Comparison of ENCODE assay signal across 2 cellular contexts in the genomic region with DNA sequence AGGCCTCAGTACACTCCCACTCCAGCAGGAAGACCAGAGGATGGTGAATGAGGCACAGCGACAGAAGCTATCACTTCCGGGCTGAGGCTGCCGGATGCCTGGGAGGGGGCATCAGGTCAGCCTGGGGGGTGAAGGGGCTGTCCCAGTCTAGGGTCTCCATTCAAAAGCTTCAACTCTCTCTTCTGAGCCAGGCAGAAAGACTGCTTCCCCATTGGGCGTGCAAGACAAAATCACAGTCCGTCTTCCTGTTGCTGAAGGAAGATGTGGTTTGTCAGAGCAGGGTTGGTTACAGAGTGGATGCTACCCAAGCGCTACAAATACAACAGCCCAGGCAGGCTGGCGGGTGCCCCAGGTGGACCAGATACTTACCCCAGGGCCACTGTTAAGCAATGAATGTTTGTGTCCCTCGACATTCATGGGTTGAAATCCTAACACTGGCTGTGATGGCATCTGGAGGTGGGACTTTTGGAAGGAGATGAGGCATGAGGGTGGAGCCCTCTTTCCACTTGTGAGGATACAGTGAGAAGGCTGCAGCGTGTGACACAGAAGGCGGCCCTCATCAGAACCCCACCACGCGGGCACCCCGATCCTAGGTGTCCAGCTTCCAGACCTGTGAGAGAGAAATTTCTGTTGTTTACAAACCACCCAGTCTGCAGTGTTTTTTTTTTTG.
TF ChIP-seq lines count a peak whose summit lies in the region.

No MANE protein-coding gene starts in this region.

TF ChIP-seq in IMR-90, 13 proteins besides CTCF, POLR2A, EP300 and RAD21:
- TF ChIP-seq CEBPB (IDR thresholded peaks at IDR 0.05; ENCODE audit: low read depth, low read length): no peak
- TF ChIP-seq FOS (IDR thresholded peaks at IDR 0.05; ENCODE audit: low read depth, low read length): no peak
- TF ChIP-seq SMC3 (IDR thresholded peaks at IDR 0.05; ENCODE audit: low read depth, low read length): no peak
- TF ChIP-seq, protein P1, sequence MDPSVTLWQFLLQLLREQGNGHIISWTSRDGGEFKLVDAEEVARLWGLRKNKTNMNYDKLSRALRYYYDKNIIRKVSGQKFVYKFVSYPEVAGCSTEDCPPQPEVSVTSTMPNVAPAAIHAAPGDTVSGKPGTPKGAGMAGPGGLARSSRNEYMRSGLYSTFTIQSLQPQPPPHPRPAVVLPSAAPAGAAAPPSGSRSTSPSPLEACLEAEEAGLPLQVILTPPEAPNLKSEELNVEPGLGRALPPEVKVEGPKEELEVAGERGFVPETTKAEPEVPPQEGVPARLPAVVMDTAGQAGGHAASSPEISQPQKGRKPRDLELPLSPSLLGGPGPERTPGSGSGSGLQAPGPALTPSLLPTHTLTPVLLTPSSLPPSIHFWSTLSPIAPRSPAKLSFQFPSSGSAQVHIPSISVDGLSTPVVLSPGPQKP (IDR thresholded peaks at IDR 0.05; ENCODE audit: borderline replicate concordance, low read depth, low read length): no peak
- TF ChIP-seq MAZ (IDR thresholded peaks at IDR 0.05; ENCODE audit: borderline replicate concordance, low read depth, low read length): no peak
- TF ChIP-seq CHD1 (IDR thresholded peaks at IDR 0.05; ENCODE audit: low read depth, low read length): no peak
- no peak for TF ChIP-seq RFX5 (IDR thresholded peaks at IDR 0.05; ENCODE audit: low read depth, low read length)
- TF ChIP-seq MXI1 (IDR thresholded peaks at IDR 0.05; ENCODE audit: borderline replicate concordance, low read depth, low read length): no peak
- no peak for TF ChIP-seq NFE2L2 (IDR thresholded peaks at IDR 0.05; ENCODE audit: low read depth, low read length)
- no peak for TF ChIP-seq BHLHE40 (IDR thresholded peaks at IDR 0.05; ENCODE audit: low read depth, low read length)

TF ChIP-seq in H1, 55 proteins besides CTCF, POLR2A, EP300 and RAD21:
- TF ChIP-seq CHD2 (IDR thresholded peaks at IDR 0.05; ENCODE audit: low read length): no peak
- no peak for TF ChIP-seq SP1 (IDR thresholded peaks at IDR 0.05; ENCODE audit: low read depth, low read length)
- no peak for TF ChIP-seq SUZ12 (IDR thresholded peaks at IDR 0.05; ENCODE audit: low read length)
- TF ChIP-seq, protein P2, sequence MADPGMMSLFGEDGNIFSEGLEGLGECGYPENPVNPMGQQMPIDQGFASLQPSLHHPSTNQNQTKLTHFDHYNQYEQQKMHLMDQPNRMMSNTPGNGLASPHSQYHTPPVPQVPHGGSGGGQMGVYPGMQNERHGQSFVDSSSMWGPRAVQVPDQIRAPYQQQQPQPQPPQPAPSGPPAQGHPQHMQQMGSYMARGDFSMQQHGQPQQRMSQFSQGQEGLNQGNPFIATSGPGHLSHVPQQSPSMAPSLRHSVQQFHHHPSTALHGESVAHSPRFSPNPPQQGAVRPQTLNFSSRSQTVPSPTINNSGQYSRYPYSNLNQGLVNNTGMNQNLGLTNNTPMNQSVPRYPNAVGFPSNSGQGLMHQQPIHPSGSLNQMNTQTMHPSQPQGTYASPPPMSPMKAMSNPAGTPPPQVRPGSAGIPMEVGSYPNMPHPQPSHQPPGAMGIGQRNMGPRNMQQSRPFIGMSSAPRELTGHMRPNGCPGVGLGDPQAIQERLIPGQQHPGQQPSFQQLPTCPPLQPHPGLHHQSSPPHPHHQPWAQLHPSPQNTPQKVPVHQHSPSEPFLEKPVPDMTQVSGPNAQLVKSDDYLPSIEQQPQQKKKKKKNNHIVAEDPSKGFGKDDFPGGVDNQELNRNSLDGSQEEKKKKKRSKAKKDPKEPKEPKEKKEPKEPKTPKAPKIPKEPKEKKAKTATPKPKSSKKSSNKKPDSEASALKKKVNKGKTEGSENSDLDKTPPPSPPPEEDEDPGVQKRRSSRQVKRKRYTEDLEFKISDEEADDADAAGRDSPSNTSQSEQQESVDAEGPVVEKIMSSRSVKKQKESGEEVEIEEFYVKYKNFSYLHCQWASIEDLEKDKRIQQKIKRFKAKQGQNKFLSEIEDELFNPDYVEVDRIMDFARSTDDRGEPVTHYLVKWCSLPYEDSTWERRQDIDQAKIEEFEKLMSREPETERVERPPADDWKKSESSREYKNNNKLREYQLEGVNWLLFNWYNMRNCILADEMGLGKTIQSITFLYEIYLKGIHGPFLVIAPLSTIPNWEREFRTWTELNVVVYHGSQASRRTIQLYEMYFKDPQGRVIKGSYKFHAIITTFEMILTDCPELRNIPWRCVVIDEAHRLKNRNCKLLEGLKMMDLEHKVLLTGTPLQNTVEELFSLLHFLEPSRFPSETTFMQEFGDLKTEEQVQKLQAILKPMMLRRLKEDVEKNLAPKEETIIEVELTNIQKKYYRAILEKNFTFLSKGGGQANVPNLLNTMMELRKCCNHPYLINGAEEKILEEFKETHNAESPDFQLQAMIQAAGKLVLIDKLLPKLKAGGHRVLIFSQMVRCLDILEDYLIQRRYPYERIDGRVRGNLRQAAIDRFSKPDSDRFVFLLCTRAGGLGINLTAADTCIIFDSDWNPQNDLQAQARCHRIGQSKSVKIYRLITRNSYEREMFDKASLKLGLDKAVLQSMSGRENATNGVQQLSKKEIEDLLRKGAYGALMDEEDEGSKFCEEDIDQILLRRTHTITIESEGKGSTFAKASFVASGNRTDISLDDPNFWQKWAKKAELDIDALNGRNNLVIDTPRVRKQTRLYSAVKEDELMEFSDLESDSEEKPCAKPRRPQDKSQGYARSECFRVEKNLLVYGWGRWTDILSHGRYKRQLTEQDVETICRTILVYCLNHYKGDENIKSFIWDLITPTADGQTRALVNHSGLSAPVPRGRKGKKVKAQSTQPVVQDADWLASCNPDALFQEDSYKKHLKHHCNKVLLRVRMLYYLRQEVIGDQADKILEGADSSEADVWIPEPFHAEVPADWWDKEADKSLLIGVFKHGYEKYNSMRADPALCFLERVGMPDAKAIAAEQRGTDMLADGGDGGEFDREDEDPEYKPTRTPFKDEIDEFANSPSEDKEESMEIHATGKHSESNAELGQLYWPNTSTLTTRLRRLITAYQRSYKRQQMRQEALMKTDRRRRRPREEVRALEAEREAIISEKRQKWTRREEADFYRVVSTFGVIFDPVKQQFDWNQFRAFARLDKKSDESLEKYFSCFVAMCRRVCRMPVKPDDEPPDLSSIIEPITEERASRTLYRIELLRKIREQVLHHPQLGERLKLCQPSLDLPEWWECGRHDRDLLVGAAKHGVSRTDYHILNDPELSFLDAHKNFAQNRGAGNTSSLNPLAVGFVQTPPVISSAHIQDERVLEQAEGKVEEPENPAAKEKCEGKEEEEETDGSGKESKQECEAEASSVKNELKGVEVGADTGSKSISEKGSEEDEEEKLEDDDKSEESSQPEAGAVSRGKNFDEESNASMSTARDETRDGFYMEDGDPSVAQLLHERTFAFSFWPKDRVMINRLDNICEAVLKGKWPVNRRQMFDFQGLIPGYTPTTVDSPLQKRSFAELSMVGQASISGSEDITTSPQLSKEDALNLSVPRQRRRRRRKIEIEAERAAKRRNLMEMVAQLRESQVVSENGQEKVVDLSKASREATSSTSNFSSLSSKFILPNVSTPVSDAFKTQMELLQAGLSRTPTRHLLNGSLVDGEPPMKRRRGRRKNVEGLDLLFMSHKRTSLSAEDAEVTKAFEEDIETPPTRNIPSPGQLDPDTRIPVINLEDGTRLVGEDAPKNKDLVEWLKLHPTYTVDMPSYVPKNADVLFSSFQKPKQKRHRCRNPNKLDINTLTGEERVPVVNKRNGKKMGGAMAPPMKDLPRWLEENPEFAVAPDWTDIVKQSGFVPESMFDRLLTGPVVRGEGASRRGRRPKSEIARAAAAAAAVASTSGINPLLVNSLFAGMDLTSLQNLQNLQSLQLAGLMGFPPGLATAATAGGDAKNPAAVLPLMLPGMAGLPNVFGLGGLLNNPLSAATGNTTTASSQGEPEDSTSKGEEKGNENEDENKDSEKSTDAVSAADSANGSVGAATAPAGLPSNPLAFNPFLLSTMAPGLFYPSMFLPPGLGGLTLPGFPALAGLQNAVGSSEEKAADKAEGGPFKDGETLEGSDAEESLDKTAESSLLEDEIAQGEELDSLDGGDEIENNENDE (IDR thresholded peaks at IDR 0.05; ENCODE audit: insufficient replicate concordance, low read length): no peak
- no peak for TF ChIP-seq RBBP5 (IDR thresholded peaks at IDR 0.05; ENCODE audit: borderline replicate concordance, low read depth, low read length)
- TF ChIP-seq NRF1 (IDR thresholded peaks at IDR 0.05; ENCODE audit: low read depth, low read length): no peak
- no peak for TF ChIP-seq JUN (IDR thresholded peaks at IDR 0.05; ENCODE audit: low read depth, low read length)
- no peak for TF ChIP-seq ZNF274 (IDR thresholded peaks at IDR 0.05; ENCODE audit: borderline replicate concordance, extremely low read depth, low read length)
- TF ChIP-seq TAF1 (IDR thresholded peaks at IDR 0.05; ENCODE audit: low read depth, low read length): no peak
- no peak for TF ChIP-seq PHF8 (conservative IDR thresholded peaks at IDR 0.05; ENCODE audit: low read depth, low read length)
- TF ChIP-seq CBX8 (IDR thresholded peaks at IDR 0.05; ENCODE audit: borderline replicate concordance, low read depth, low read length): no peak
- TF ChIP-seq, protein P3, sequence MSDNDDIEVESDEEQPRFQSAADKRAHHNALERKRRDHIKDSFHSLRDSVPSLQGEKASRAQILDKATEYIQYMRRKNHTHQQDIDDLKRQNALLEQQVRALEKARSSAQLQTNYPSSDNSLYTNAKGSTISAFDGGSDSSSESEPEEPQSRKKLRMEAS (IDR thresholded peaks at IDR 0.05): no peak
- TF ChIP-seq, protein P4, sequence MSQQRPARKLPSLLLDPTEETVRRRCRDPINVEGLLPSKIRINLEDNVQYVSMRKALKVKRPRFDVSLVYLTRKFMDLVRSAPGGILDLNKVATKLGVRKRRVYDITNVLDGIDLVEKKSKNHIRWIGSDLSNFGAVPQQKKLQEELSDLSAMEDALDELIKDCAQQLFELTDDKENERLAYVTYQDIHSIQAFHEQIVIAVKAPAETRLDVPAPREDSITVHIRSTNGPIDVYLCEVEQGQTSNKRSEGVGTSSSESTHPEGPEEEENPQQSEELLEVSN (IDR thresholded peaks at IDR 0.05): no peak
- no peak for TF ChIP-seq TEAD4 (IDR thresholded peaks at IDR 0.05; ENCODE audit: low read depth, low read length)
- no peak for TF ChIP-seq SRF (IDR thresholded peaks at IDR 0.05; ENCODE audit: low read depth, low read length)
- no peak for TF ChIP-seq HDAC6 (IDR thresholded peaks at IDR 0.05; ENCODE audit: low read depth, low read length)
- no peak for TF ChIP-seq SIX5 (IDR thresholded peaks at IDR 0.05; ENCODE audit: low read depth, low read length)
- TF ChIP-seq NANOG (IDR thresholded peaks at IDR 0.05; ENCODE audit: insufficient read depth, low read depth, low read length, poor library complexity, severe bottlenecking): no peak
- TF ChIP-seq SP4 (IDR thresholded peaks at IDR 0.05; ENCODE audit: low read length): no peak
- no peak for TF ChIP-seq POU5F1 (IDR thresholded peaks at IDR 0.05; ENCODE audit: low read depth, low read length)
